8 cellular contexts compared by ENCODE assay signal in genomic region chr1:111756124-111756513, GRCh38. TPM values are rescaled to one million over a fixed set of nuclear protein-coding genes. Genes with fewer than 3 reads are reported as not detected.
DNase-seq lines count a peak whose midpoint lies in the region; ATAC-seq, FAIRE-seq and TF ChIP-seq lines count a peak whose summit lies in the region.

No MANE protein-coding gene starts in this region.

- peaks cover 12% of the 10 kb centered on the region; the same call in 1 of the 2 replicates for H3K36me3 ChIP-seq in Loucy (ENCODE audit: insufficient read depth, low read length)
- peaks cover 16% of the 10 kb centered on the region for H3K36me3 ChIP-seq in neural progenitor cell

- no peak for FAIRE-seq in GM12892 (lab: Jason Lieb, UNC)

- TF ChIP-seq POLR2A in GM12892 (IDR thresholded peaks at IDR 0.05; ENCODE audit: low read depth, low read length) = no peak

- H3K27ac ChIP-seq in neural progenitor cell = peak overlapping the region; percentile 43

- peak; percentile 23 to 27 for ATAC-seq in activated T-cell treated with anti-CD3 and anti-CD28 coated beads, Interleukin-2, amount 50 U/mL, for 72 hours (replicated peaks in 1 of 2)

- H3K79me2 ChIP-seq in Loucy (ENCODE audit: insufficient read depth, low read length) (peaks cover 61% of the 10 kb centered on the region), neural progenitor cell (ENCODE audit: low read depth) (peaks cover 39% of the 10 kb centered on the region)

- H2AFZ ChIP-seq in Loucy (ENCODE audit: low read length) (peak overlapping the region; percentile 92), neural progenitor cell (replicated peaks) (peak overlapping the region; percentile 80)

- peak overlapping the region; percentile 95 for H3K4me3 ChIP-seq in Loucy (ENCODE audit: low read length, poor library complexity, severe bottlenecking)
- H3K4me3 ChIP-seq in neural progenitor cell = peak overlapping the region; percentile 68

- H3K9me2 ChIP-seq in Loucy (replicated peaks; ENCODE audit: low read depth, low read length) = no peaks in the 10 kb centered on the region

- H3K4me3 Mint-ChIP-seq in activated T-cell treated with anti-CD3 and anti-CD28 coated beads, Interleukin-2, amount 50 U/mL, for 72 hours = peak overlapping the region; percentile 91 to 94
- H3K4me3 Mint-ChIP-seq in endothelial cell (ENCODE audit: unreplicated experiment) = peak overlapping the region; percentile 95
- H3K4me3 Mint-ChIP-seq in neural progenitor cell = peak overlapping the region; percentile 95

- no peaks in the 10 kb centered on the region for H3K9me3 Mint-ChIP-seq in activated T-cell treated with anti-CD3 and anti-CD28 coated beads, Interleukin-2, amount 50 U/mL, for 72 hours
- H3K9me3 Mint-ChIP-seq in endothelial cell (ENCODE audit: unreplicated experiment) (peaks cover 5% of the 10 kb centered on the region), neural progenitor cell (no peaks in the 10 kb centered on the region)

- H3K27ac Mint-ChIP-seq in activated T-cell treated with anti-CD3 and anti-CD28 coated beads, Interleukin-2, amount 50 U/mL, for 72 hours = peak overlapping the region; percentile 91
- H3K27ac Mint-ChIP-seq in endothelial cell (ENCODE audit: unreplicated experiment) (peak overlapping the region; percentile 8), neural progenitor cell (peak overlapping the region; percentile 80)

- no peaks in the 10 kb centered on the region for H3K27me3 ChIP-seq in Loucy (ENCODE audit: insufficient read depth, low read length, poor library complexity, severe bottlenecking)
- H3K27me3 ChIP-seq in neural progenitor cell = no peaks in the 10 kb centered on the region

- H3F3A ChIP-seq in Loucy (ENCODE audit: low read depth) = no peaks in the 10 kb centered on the region
- H3F3A ChIP-seq in neural progenitor cell (ENCODE audit: low read depth) = peaks cover 11% of the 10 kb centered on the region

- no peaks in the 10 kb centered on the region for H3K27me3 Mint-ChIP-seq in activated T-cell treated with anti-CD3 and anti-CD28 coated beads, Interleukin-2, amount 50 U/mL, for 72 hours (ENCODE audit: low read depth)
- H3K27me3 Mint-ChIP-seq in endothelial cell (ENCODE audit: unreplicated experiment) = peaks cover 5% of the 10 kb centered on the region
- H3K27me3 Mint-ChIP-seq in neural progenitor cell (ENCODE audit: insufficient read depth, low read depth) = no peaks in the 10 kb centered on the region

- H4K20me1 ChIP-seq in Loucy (ENCODE audit: insufficient read depth, low read length, poor library complexity, severe bottlenecking) (peaks cover 25% of the 10 kb centered on the region), neural progenitor cell (ENCODE audit: low read depth) (peaks cover 11% of the 10 kb centered on the region)

- no peak for DNase-seq in activated T-cell treated with anti-CD3 and anti-CD28 coated beads, Interleukin-2, amount 50 U/mL, for 72 hours
- DNase-seq in activated T-cell treated with anti-CD3 and anti-CD28 coated beads for 4 hours (no peak), endothelial cell (ENCODE audit: low spot score) (no peak), neural progenitor cell (ENCODE audit: low spot score) (no peak), GM12892 (ENCODE audit: insufficient read length) (no peak), iPS-NIHi11 (ENCODE audit: low spot score) (no peak)
- no peak for DNase-seq in effector CD8-positive, alpha-beta T cell (lab: John Stamatoyannopoulos, UW)

- H3K9me3 ChIP-seq in Loucy (ENCODE audit: insufficient read depth, low read depth, low read length) (no peaks in the 10 kb centered on the region), neural progenitor cell (ENCODE audit: low read depth) (no peaks in the 10 kb centered on the region)

- peaks cover 50% of the 10 kb centered on the region for H3K4me1 Mint-ChIP-seq in activated T-cell treated with anti-CD3 and anti-CD28 coated beads, Interleukin-2, amount 50 U/mL, for 72 hours (ENCODE audit: low read depth)
- H3K4me1 Mint-ChIP-seq in endothelial cell (ENCODE audit: unreplicated experiment) (peaks cover 23% of the 10 kb centered on the region), neural progenitor cell (peaks cover 13% of the 10 kb centered on the region)

- H3K4me1 ChIP-seq in Loucy (ENCODE audit: insufficient read depth, low read length, poor library complexity, severe bottlenecking) (peaks cover 37% of the 10 kb centered on the region), neural progenitor cell (peaks cover 12% of the 10 kb centered on the region)

- no peak for TF ChIP-seq CTCF in Loucy (conservative IDR thresholded peaks at IDR 0.05; ENCODE audit: low read length)
- no peak for TF ChIP-seq CTCF in endothelial cell (IDR thresholded peaks at IDR 0.05; ENCODE audit: unreplicated experiment)
- TF ChIP-seq CTCF in neural progenitor cell (IDR thresholded peaks at IDR 0.05) = no peak

- H3K4me2 ChIP-seq in Loucy (ENCODE audit: low read depth, low read length, poor library complexity, severe bottlenecking) (peak overlapping the region; percentile 74), neural progenitor cell (peak overlapping the region; percentile 88)

- peaks cover 2 to 20% of the 10 kb centered on the region in 2 donors for H3K36me3 Mint-ChIP-seq in activated T-cell treated with anti-CD3 and anti-CD28 coated beads, Interleukin-2, amount 50 U/mL, for 72 hours (ENCODE audit: insufficient read depth in 2 of 2)
- peaks cover 9% of the 10 kb centered on the region for H3K36me3 Mint-ChIP-seq in endothelial cell (ENCODE audit: low read depth, unreplicated experiment)
- peaks cover 6% of the 10 kb centered on the region for H3K36me3 Mint-ChIP-seq in neural progenitor cell

- H3K9ac ChIP-seq in Loucy (ENCODE audit: low read depth, low read length, poor library complexity, severe bottlenecking) (peak overlapping the region; percentile 97), neural progenitor cell (peak overlapping the region; percentile 89)

RNA-seq across cellular contexts. Expression of gene DDX20, which starts 0.4 kb away (rescaled TPM):
- total RNA-seq in activated T-cell treated with anti-CD3 and anti-CD28 coated beads, Interleukin-2, amount 50 U/mL, for 72 hours = 10 to 100 TPM; 13.3 to 15.8 TPM
- total RNA-seq in endothelial cell (ENCODE audit: unreplicated experiment) (18.8 TPM), neural progenitor cell (ENCODE audit: low replicate concordance) (30.4 and 31.9 TPM in 2 replicates)
- 10.1 TPM for polyA plus RNA-seq in GM12892 (2012; ENCODE audit: missing spikeins)

RNA-seq across cellular contexts. Expression of gene INKA2, which starts 16.9 kb away (rescaled TPM):
- total RNA-seq in activated T-cell treated with anti-CD3 and anti-CD28 coated beads, Interleukin-2, amount 50 U/mL, for 72 hours = 1 to 10 TPM; 3.9 to 4.3 TPM
- 5.6 TPM for total RNA-seq in endothelial cell (ENCODE audit: unreplicated experiment)
- 2.4 TPM in 1 of 2 replicates, not detected in the other for total RNA-seq in neural progenitor cell (ENCODE audit: low replicate concordance)
- polyA plus RNA-seq in GM12892 (2012; ENCODE audit: missing spikeins) = 1.3 TPM

Comparison
In these comparisons a context has a peak if more than half of its experiments do, and no peak if none do; other contexts are left out.
1. H3K27ac Mint-ChIP-seq: peak in every context shown above with its lines; median percentile 91 in activated T-cell treated with anti-CD3 and anti-CD28 coated beads, Interleukin-2, amount 50 U/mL, for 72 hours; 80 in neural progenitor cell; 8 in endothelial cell.